In the genomic region with DNA sequence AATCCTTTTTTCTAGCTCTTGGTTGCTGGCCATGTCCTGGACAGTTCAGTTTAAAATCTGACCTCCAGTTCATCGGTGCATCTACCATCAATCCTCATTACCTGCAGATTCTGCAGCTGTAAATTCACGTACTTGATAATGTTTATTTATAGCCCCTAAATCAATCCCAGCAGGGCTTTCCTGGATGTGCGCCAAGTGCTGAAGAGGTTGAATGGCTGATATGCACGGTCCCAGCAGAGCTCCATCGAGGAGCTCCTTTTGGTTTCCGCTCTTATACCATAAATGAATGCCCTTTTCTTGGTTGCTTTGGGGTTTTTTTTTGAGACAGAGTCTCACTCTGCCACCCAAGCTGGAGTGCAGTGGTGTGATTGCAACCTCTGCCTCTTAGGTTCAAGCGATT, we compare ENCODE assay signal across 32 cellular contexts.
DNase-seq lines count a peak whose midpoint lies in the region; ATAC-seq and TF ChIP-seq lines count a peak whose summit lies in the region.
"Had no signal": no experiment of that assay in that cellular context is flagged by ENCODE, and none has a peak within 500 bp of the region (broad histone marks: within the 10 kb centered on the region; RNA-seq: fewer than 3 reads in every experiment).

No MANE protein-coding gene starts in this region.

- H3K4me1 ChIP-seq in BE2C: no peaks in the 10 kb centered on the region
- H3K4me1 ChIP-seq: psoas muscle, sigmoid colon, uterus had no signal

- ATAC-seq in HG03159 (IDR thresholded peaks at IDR 0.05; ENCODE audit: unreplicated experiment): no peak
- ATAC-seq: activated CD4-positive, CD25-positive, alpha-beta regulatory T cell treated with anti-CD3 and anti-CD28 coated beads, Interleukin-2, amount 50 U/mL, for 24 hours; activated naive CD8-positive, alpha-beta T cell treated with anti-CD3 and anti-CD28 coated beads, Interleukin-2, amount 50 U/mL, for 24 hours; GM23338; natural killer cell treated with Interleukin-12 subunit alpha and Interleukin-12 subunit beta and Interleukin-15 and Interleukin-18, amount 100 ng/mL, for 72 hours; psoas muscle; stimulated activated naive CD8-positive, alpha-beta T cell treated with anti-CD3 and anti-CD28 coated beads, Interleukin-15, amount 100 ng/mL, for 72 hours had no signal

- H3K36me3 ChIP-seq in BE2C: no peaks in the 10 kb centered on the region
- H3K36me3 ChIP-seq: sigmoid colon, thoracic aorta, uterus had no signal

- TF ChIP-seq CTCF in BE2C (IDR thresholded peaks at IDR 0.05; ENCODE audit: low read depth, low read length) (no peak), GM20000 (IDR thresholded peaks at IDR 0.05; ENCODE audit: extremely low read depth, missing control alignments) (no peak)

- no peak overlapping the region for H3K4me3 ChIP-seq in BE2C (ENCODE audit: low read depth, low read length)
- H3K4me3 ChIP-seq: coronary artery, GM23338, psoas muscle, sigmoid colon, thoracic aorta, uterus had no signal

- DNase-seq in DMS153 (lab: John Stamatoyannopoulos, UW) (peak; percentile 55), DMS153 treated with DMSO at 0.1 percent for 48 hours (lab: John Stamatoyannopoulos, UW; ENCODE audit: unreplicated experiment) (no peak), BE2C (peak; percentile 24), NCI-H146 (lab: John Stamatoyannopoulos, UW) (peak; percentile 52), NCI-H748 treated with DMSO at 0.1 percent for 48 hours (lab: John Stamatoyannopoulos, UW) (peak; percentile 73), HPDE6-E6E7 (ENCODE audit: extremely low spot score) (no peak), GM20000 (ENCODE audit: low spot score) (no peak)
- DNase-seq: 8988T; activated CD4-positive, alpha-beta T cell treated with anti-CD3 and anti-CD28 coated beads, Interleukin-2, amount 50 U/mL, for 48 hours; activated naive CD4-positive, alpha-beta T cell; activated naive CD8-positive, alpha-beta T cell treated with anti-CD3 and anti-CD28 coated beads, Interleukin-2, amount 50 U/mL, for 24 hours; activated T-cell treated with anti-CD3 and anti-CD28 coated beads, Interleukin-2, amount 50 U/mL, for 48 hours; caudate nucleus; effector CD8-positive, alpha-beta T cell; EL; hypothalamus; mammary epithelial cell; NCI-H1694; occipital lobe; psoas muscle; sigmoid colon; stimulated activated CD4-positive, alpha-beta T cell treated with anti-CD3 and anti-CD28 coated beads, Interleukin-12 subunit alpha, Interleukin-12 subunit beta, amount 100 ng/mL, for 4 hours; stimulated activated CD4-positive, alpha-beta T cell treated with anti-CD3 and anti-CD28 coated beads, Interleukin-2, amount 100 ng/mL, for 48 hours; stimulated activated naive CD8-positive, alpha-beta T cell treated with anti-CD3 and anti-CD28 coated beads, Interleukin-15, amount 100 ng/mL, for 72 hours; T-helper 1 cell; uterus had no signal

- no peaks in the 10 kb centered on the region for H3K9me3 ChIP-seq in BE2C
- H3K9me3 ChIP-seq: psoas muscle, sigmoid colon, thoracic aorta, uterus had no signal

- H3K27me3 ChIP-seq in BE2C: no peaks in the 10 kb centered on the region
- H3K27me3 ChIP-seq: sigmoid colon, uterus had no signal

Comparison
In these comparisons a context has a peak if more than half of its experiments do, and no peak if none do; other contexts are left out.
1. DNase-seq: peak in DMS153 (single experiment), BE2C (single experiment), NCI-H146 (single experiment) and NCI-H748 treated with DMSO at 0.1 percent for 48 hours (single experiment); none in DMS153 treated with DMSO at 0.1 percent for 48 hours (single experiment), HPDE6-E6E7 (single experiment) and GM20000 (single experiment).